ENCODE assay signal across 10 cellular contexts in genomic region chr17:57107498-57108101, GRCh38. TPM values are rescaled to one million over a fixed set of nuclear protein-coding genes. Genes with fewer than 3 reads are reported as not detected.
DNase-seq lines count a peak whose midpoint lies in the region; ATAC-seq, FAIRE-seq and TF ChIP-seq lines count a peak whose summit lies in the region.
"Had no signal": no experiment of that assay in that cellular context is flagged by ENCODE, and none has a peak within 500 bp of the region (broad histone marks: within the 10 kb centered on the region; RNA-seq: fewer than 3 reads in every experiment).

No MANE protein-coding gene starts in this region.

- no peak overlapping the region for H3K27ac Mint-ChIP-seq in activated T-cell treated with anti-CD3 and anti-CD28 coated beads, Interleukin-2, amount 50 U/mL, for 72 hours

- POLR2A ChIA-PET in A549 (lab: Yijun Ruan, JAX): interaction anchor here (1.0 to 1.9 kb wide), 2 partner anchors 23 to 129 kb away, joined by 3 to 8 read pairs; partner anchors contain the start of genes AKAP1 and SCPEP1

- TF ChIP-seq CTCF in A549 (IDR thresholded peaks at IDR 0.05) (no peak), WERI-Rb-1 (IDR thresholded peaks at IDR 0.05; ENCODE audit: low read depth, low read length) (no peak)

- DNase-seq in A549 (ENCODE audit: low read depth in 1 of 2, low spot score in 1 of 2) (peak in 1 of 2 experiments; percentile 71), HT-29 (ENCODE audit: low spot score) (peak; percentile 92), WERI-Rb-1 (no peak), left lobe of liver (ENCODE audit: low spot score) (no peak), cerebellar cortex (ENCODE audit: low spot score) (no peak), NCI-H446 (lab: John Stamatoyannopoulos, UW) (no peak)
- no peak for DNase-seq in activated T-cell treated with anti-CD3 and anti-CD28 coated beads, Interleukin-2, amount 50 U/mL, for 72 hours
- DNase-seq: CD4-positive, CD25-positive, alpha-beta regulatory T cell; NCI-H1105 treated with DMSO at 0.1 percent for 48 hours had no signal

- no peak overlapping the region for H3K4me3 Mint-ChIP-seq in activated T-cell treated with anti-CD3 and anti-CD28 coated beads, Interleukin-2, amount 50 U/mL, for 72 hours
- H3K4me3 Mint-ChIP-seq: CD4-positive, CD25-positive, alpha-beta regulatory T cell had no signal

- peak overlapping the region; percentile 38 for H3K4me2 ChIP-seq in A549

- TF ChIP-seq EP300 in A549 (IDR thresholded peaks at IDR 0.05): no peak

- peaks cover 0 to 2% of the 10 kb centered on the region in 2 donors for H3K36me3 Mint-ChIP-seq in activated T-cell treated with anti-CD3 and anti-CD28 coated beads, Interleukin-2, amount 50 U/mL, for 72 hours (ENCODE audit: insufficient read depth in 2 of 2)

- H3K36me3 ChIP-seq in WERI-Rb-1: peaks cover 62% of the 10 kb centered on the region

- peaks cover under 1% of the 10 kb centered on the region for H3K4me1 Mint-ChIP-seq in activated T-cell treated with anti-CD3 and anti-CD28 coated beads, Interleukin-2, amount 50 U/mL, for 72 hours (ENCODE audit: low read depth)

- WGBS in A549 (ENCODE audit: missing lambda C conversion rate): 59% methylated on average over 12 of the region's 12 CpGs

- CTCF ChIA-PET in A549 (lab: Yijun Ruan, JAX): interaction anchor here (0.9 to 9.9 kb wide), 11 partner anchors 11 to 1006 kb away, joined by 3 to 77 read pairs (median 5); partner anchors contain the start of gene AKAP1

- H3K4me3 ChIP-seq in A549 (no peak overlapping the region), WERI-Rb-1 (ENCODE audit: low read depth, low read length) (no peak overlapping the region)

- no peaks in the 10 kb centered on the region for H3K9me3 Mint-ChIP-seq in activated T-cell treated with anti-CD3 and anti-CD28 coated beads, Interleukin-2, amount 50 U/mL, for 72 hours
- H3K9me3 Mint-ChIP-seq: CD4-positive, CD25-positive, alpha-beta regulatory T cell had no signal

- H3K27ac ChIP-seq in A549 (peak overlapping the region; percentile 1 to 63; a peak in 5 of 6 replicates), WERI-Rb-1 (peak overlapping the region; percentile 86)

- ATAC-seq in A549 (peak; percentile 36 to 67; a peak in 4 of 6 replicates), left lobe of liver (peak; percentile 4), GM18868 (IDR thresholded peaks at IDR 0.05; ENCODE audit: unreplicated experiment) (no peak)
- ATAC-seq in activated T-cell treated with anti-CD3 and anti-CD28 coated beads, Interleukin-2, amount 50 U/mL, for 72 hours (replicated peaks in 1 of 2): no peak

- H3K4me1 ChIP-seq in A549: peaks cover 30% of the 10 kb centered on the region

- H3K27me3 Mint-ChIP-seq in activated T-cell treated with anti-CD3 and anti-CD28 coated beads, Interleukin-2, amount 50 U/mL, for 72 hours (ENCODE audit: low read depth): no peaks in the 10 kb centered on the region
- H3K27me3 Mint-ChIP-seq: CD4-positive, CD25-positive, alpha-beta regulatory T cell had no signal

- TF ChIP-seq POLR2A in A549 (IDR thresholded peaks at IDR 0.05; ENCODE audit: low read length): no peak

- no peaks in the 10 kb centered on the region for H3K27me3 ChIP-seq in WERI-Rb-1 (ENCODE audit: insufficient read depth, low read depth, severe bottlenecking)

- TF ChIP-seq RAD21 in A549 (conservative IDR thresholded peaks at IDR 0.05 in 1 of 2, IDR thresholded peaks at IDR 0.05 in 1 of 2): no peak

- H3K9me3 ChIP-seq in A549: no peaks in the 10 kb centered on the region
- no peaks in the 10 kb centered on the region for H3K9me3 ChIP-seq in WERI-Rb-1 (ENCODE audit: severe bottlenecking)

- no peak for FAIRE-seq in A549 (lab: Jason Lieb, UNC)

TF ChIP-seq in A549, 52 proteins besides CTCF, POLR2A, EP300 and RAD21:
- TF ChIP-seq, protein P1, sequence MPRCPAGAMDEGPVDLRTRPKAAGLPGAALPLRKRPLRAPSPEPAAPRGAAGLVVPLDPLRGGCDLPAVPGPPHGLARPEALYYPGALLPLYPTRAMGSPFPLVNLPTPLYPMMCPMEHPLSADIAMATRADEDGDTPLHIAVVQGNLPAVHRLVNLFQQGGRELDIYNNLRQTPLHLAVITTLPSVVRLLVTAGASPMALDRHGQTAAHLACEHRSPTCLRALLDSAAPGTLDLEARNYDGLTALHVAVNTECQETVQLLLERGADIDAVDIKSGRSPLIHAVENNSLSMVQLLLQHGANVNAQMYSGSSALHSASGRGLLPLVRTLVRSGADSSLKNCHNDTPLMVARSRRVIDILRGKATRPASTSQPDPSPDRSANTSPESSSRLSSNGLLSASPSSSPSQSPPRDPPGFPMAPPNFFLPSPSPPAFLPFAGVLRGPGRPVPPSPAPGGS (IDR thresholded peaks at IDR 0.05): no peak
- TF ChIP-seq GATA3 (IDR thresholded peaks at IDR 0.05; ENCODE audit: borderline replicate concordance) (no peak), JUNB (IDR thresholded peaks at IDR 0.05) (peak; percentile 16; the same call in 1 of the 2 replicates), ESRRA (IDR thresholded peaks at IDR 0.05; ENCODE audit: borderline replicate concordance, low read length) (no peak), FOSL2 (IDR thresholded peaks at IDR 0.05) (peak; percentile 46), FOSL2 (CRISPR knock-in tag; IDR thresholded peaks at IDR 0.05) (peak; percentile 45), MAZ (IDR thresholded peaks at IDR 0.05; ENCODE audit: borderline replicate concordance, low read depth, low read length) (no peak)
- TF ChIP-seq, protein P2, sequence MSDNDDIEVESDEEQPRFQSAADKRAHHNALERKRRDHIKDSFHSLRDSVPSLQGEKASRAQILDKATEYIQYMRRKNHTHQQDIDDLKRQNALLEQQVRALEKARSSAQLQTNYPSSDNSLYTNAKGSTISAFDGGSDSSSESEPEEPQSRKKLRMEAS (IDR thresholded peaks at IDR 0.05): no peak

RNA-seq across cellular contexts. Expression of gene AKAP1, which starts 22.6 kb away (rescaled TPM):
- polyA plus RNA-seq in A549 (2011; rRNA removed) (45.8 and 91.1 TPM in 2 replicates), A549 (2017; fragmentation: RNase III; extraction: RNeasy Plus Mini Kit Qiagen cat#74134 plus additional on column Dnase treatment) (45.4 to 49.4 TPM (median 48.0 TPM) in 3 replicates)
- 103 and 110 TPM in 2 replicates for polyA plus RNA-seq in A549 (2012; cell fraction: cytosol; rRNA removed)
- 243 and 294 TPM in 2 replicates for polyA plus RNA-seq in A549 (2012; cell fraction: nucleus; rRNA removed)
- 121 and 143 TPM in 2 replicates for polyA minus RNA-seq in A549 (2011; rRNA and poly(A)+ RNA removed)
- 137 and 148 TPM in 2 replicates for total RNA-seq in HT-29 (2014; rRNA removed; shearing (Covaris generic))
- total RNA-seq in left lobe of liver: 60.0 TPM
- total RNA-seq in activated T-cell treated with anti-CD3 and anti-CD28 coated beads, Interleukin-2, amount 50 U/mL, for 72 hours: 10 to 100 TPM; 19.6 to 23.1 TPM

Comparison
In these comparisons a context has a peak if more than half of its experiments do, and no peak if none do; other contexts are left out.
1. ATAC-seq: peak in A549 (2 of 2) and left lobe of liver (single experiment); none in GM18868 (single experiment) and activated T-cell treated with anti-CD3 and anti-CD28 coated beads, Interleukin-2, amount 50 U/mL, for 72 hours (0 of 2).